ENCODE assay signal across 1 cellular context in the genomic region with DNA sequence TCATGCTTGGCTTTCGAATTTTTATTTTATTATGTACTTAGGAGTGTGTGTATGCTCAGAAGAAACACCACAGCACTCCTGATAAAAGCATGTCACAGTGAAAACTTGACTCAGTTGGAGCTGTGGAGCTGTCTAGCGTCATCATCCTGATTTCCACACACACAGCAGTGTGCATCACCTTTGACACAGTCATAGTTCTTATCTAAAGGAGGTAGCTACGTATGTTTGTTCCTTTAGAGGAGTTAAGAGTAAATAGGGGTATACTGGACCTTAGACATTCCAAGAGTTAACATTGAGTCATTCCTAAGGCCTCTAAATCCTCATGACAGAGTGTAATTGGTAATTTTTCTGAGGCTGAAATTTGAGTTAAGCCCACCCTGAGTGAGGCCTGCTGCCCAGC.
TF ChIP-seq lines count a peak whose summit lies in the region.

No MANE protein-coding gene starts in this region.

TF ChIP-seq in H1, 55 proteins besides CTCF, POLR2A, EP300 and RAD21:
- TF ChIP-seq, protein P1, sequence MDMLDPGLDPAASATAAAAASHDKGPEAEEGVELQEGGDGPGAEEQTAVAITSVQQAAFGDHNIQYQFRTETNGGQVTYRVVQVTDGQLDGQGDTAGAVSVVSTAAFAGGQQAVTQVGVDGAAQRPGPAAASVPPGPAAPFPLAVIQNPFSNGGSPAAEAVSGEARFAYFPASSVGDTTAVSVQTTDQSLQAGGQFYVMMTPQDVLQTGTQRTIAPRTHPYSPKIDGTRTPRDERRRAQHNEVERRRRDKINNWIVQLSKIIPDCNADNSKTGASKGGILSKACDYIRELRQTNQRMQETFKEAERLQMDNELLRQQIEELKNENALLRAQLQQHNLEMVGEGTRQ (IDR thresholded peaks at IDR 0.05; ENCODE audit: low read length) = no peak
- TF ChIP-seq JUND (IDR thresholded peaks at IDR 0.05; ENCODE audit: low read length) = no peak
- TF ChIP-seq RFX5 (IDR thresholded peaks at IDR 0.05; ENCODE audit: borderline replicate concordance, low read depth, low read length) = no peak
- TF ChIP-seq, protein P2, sequence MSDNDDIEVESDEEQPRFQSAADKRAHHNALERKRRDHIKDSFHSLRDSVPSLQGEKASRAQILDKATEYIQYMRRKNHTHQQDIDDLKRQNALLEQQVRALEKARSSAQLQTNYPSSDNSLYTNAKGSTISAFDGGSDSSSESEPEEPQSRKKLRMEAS (IDR thresholded peaks at IDR 0.05) = no peak
- TF ChIP-seq CREB1 (IDR thresholded peaks at IDR 0.05) = no peak
- no peak for TF ChIP-seq SAP30 (IDR thresholded peaks at IDR 0.05; ENCODE audit: insufficient read depth, insufficient replicate concordance, low read length)
- TF ChIP-seq KDM1A (IDR thresholded peaks at IDR 0.05; ENCODE audit: borderline replicate concordance, low read length) = no peak
- no peak for TF ChIP-seq CTBP2 (IDR thresholded peaks at IDR 0.05; ENCODE audit: borderline replicate concordance, insufficient read depth, insufficient read length, low read length)
- TF ChIP-seq EZH2 (IDR thresholded peaks at IDR 0.05; ENCODE audit: low read depth, low read length, severe bottlenecking) = no peak
